Comparison of ENCODE assay signal across 1 cellular context in genomic region chr1:108645479-108646184, GRCh38.
TF ChIP-seq lines count a peak whose summit lies in the region.

No MANE protein-coding gene starts in this region.

TF ChIP-seq in HCT116, 20 proteins besides CTCF, POLR2A, EP300 and RAD21:
- TF ChIP-seq ZBTB33 (IDR thresholded peaks at IDR 0.05; ENCODE audit: extremely low read depth, insufficient replicate concordance, low read length), result no peak
- no peak for TF ChIP-seq EZH2phosphoT487 (IDR thresholded peaks at IDR 0.05; ENCODE audit: borderline replicate concordance)
- TF ChIP-seq CBX3 (IDR thresholded peaks at IDR 0.05; ENCODE audit: low read depth), result no peak
- no peak for TF ChIP-seq POLR2AphosphoS5 (IDR thresholded peaks at IDR 0.05; ENCODE audit: low read depth, low read length)
- no peak for TF ChIP-seq MAX (IDR thresholded peaks at IDR 0.05)
- no peak for TF ChIP-seq TCF7L2 (IDR thresholded peaks at IDR 0.05; ENCODE audit: borderline replicate concordance, extremely low read depth, insufficient read depth, insufficient read length)
- TF ChIP-seq SRF (IDR thresholded peaks at IDR 0.05; ENCODE audit: low read depth), result no peak
- no peak for TF ChIP-seq REST (IDR thresholded peaks at IDR 0.05; ENCODE audit: low read depth)
- TF ChIP-seq ELF1 (IDR thresholded peaks at IDR 0.05; ENCODE audit: borderline replicate concordance, low read depth), result no peak
- no peak for TF ChIP-seq FOSL1 (IDR thresholded peaks at IDR 0.05; ENCODE audit: low read depth)
- no peak for TF ChIP-seq YY1 (IDR thresholded peaks at IDR 0.05; ENCODE audit: extremely low read depth, insufficient replicate concordance, low read depth, low read length)
- TF ChIP-seq SIN3A (IDR thresholded peaks at IDR 0.05; ENCODE audit: low read depth), result no peak
- no peak for TF ChIP-seq EZH2 (IDR thresholded peaks at IDR 0.05)
- no peak for TF ChIP-seq ZFX (IDR thresholded peaks at IDR 0.05)
- no peak for TF ChIP-seq SP1 (IDR thresholded peaks at IDR 0.05; ENCODE audit: low read depth)
- TF ChIP-seq CEBPB (IDR thresholded peaks at IDR 0.05; ENCODE audit: low read depth), result no peak
- no peak for TF ChIP-seq EGR1 (IDR thresholded peaks at IDR 0.05; ENCODE audit: low read depth)
- TF ChIP-seq JUND (IDR thresholded peaks at IDR 0.05), result no peak
- TF ChIP-seq ZNF274 (IDR thresholded peaks at IDR 0.05; ENCODE audit: low read depth, low read length), result no peak
- no peak for TF ChIP-seq ATF3 (IDR thresholded peaks at IDR 0.05)
TF ChIP-seq in HCT116: peak in this region for 0.
